In genomic region chr5:154523104-154523503, GRCh38 we compare ENCODE assay signal across 1 cellular context.
TF ChIP-seq lines count a peak whose summit lies in the region.

No MANE protein-coding gene starts in this region.

TF ChIP-seq in SK-N-SH treated with all-trans-retinoic acid at 6 μM for 48 hours, 23 proteins besides CTCF, POLR2A, EP300 and RAD21 (continued from another document):
- no peak for TF ChIP-seq TSHZ2 (CRISPR knock-in tag; IDR thresholded peaks at IDR 0.05)
- no peak for TF ChIP-seq RARB (CRISPR knock-in tag; IDR thresholded peaks at IDR 0.05)
- TF ChIP-seq POU6F1 (CRISPR knock-in tag; IDR thresholded peaks at IDR 0.05; ENCODE audit: borderline replicate concordance, low read depth): no peak
- TF ChIP-seq TCF4 (CRISPR knock-in tag; IDR thresholded peaks at IDR 0.05; ENCODE audit: borderline replicate concordance): no peak
- no peak for TF ChIP-seq ZNF8 (CRISPR knock-in tag; IDR thresholded peaks at IDR 0.05)
- TF ChIP-seq CSDC2 (CRISPR knock-in tag; IDR thresholded peaks at IDR 0.05): no peak
- TF ChIP-seq PPARA (CRISPR knock-in tag; IDR thresholded peaks at IDR 0.05; ENCODE audit: borderline replicate concordance): no peak
- TF ChIP-seq ZFP30 (CRISPR knock-in tag; IDR thresholded peaks at IDR 0.05): no peak
- TF ChIP-seq ZNF70 (CRISPR knock-in tag; IDR thresholded peaks at IDR 0.05): no peak
- no peak for TF ChIP-seq ZC3H10 (CRISPR knock-in tag; IDR thresholded peaks at IDR 0.05)
